Comparison of ENCODE assay signal across 8 cellular contexts in genomic region chr13:40984670-40985366, GRCh38. TPM values are rescaled to one million over a fixed set of nuclear protein-coding genes. Genes with fewer than 3 reads are reported as not detected.
DNase-seq lines count a peak whose midpoint lies in the region; ATAC-seq and TF ChIP-seq lines count a peak whose summit lies in the region.

No MANE protein-coding gene starts in this region.

- DNase-seq in left lung (no peak), aorta (no peak), NCI-H510A treated with DMSO at 0.1 percent for 48 hours (lab: John Stamatoyannopoulos, UW) (no peak), Kasumi-1 (lab: John Stamatoyannopoulos, UW) (no peak)

- peaks cover 29% of the 10 kb centered on the region for H3K36me3 Mint-ChIP-seq in activated T-helper 17 cell treated with anti-CD3 and anti-CD28 coated beads, Interleukin-2, amount 50 U/mL, for 72 hours (ENCODE audit: low read depth)

- intact Hi-C loops in left lung (cut with DNase I), result no loop called here
- intact Hi-C loops in aorta (cut with DNase I), result loop anchor here in 1 of 2 donors (10.0 kb wide), 2 partner anchors 60 to 70 kb away; no protein-coding TSS in a partner anchor

- TF ChIP-seq CTCF in left lung (IDR thresholded peaks at IDR 0.05), result no peak

- H3K4me1 Mint-ChIP-seq in activated T-helper 17 cell treated with anti-CD3 and anti-CD28 coated beads, Interleukin-2, amount 50 U/mL, for 72 hours, result peaks cover 33% of the 10 kb centered on the region

- H3K4me3 ChIP-seq in left lung, result peak overlapping the region in 1 of 2 donors; percentile 16
- peak overlapping the region in 1 of 2 donors; percentile 41 for H3K4me3 ChIP-seq in aorta (ENCODE audit: low read length in 2 of 2)

- H3K36me3 ChIP-seq in left lung, result peaks cover 0 to 7% of the 10 kb centered on the region in 2 donors
- H3K36me3 ChIP-seq in aorta (ENCODE audit: control insufficient read depth in 1 of 2, insufficient read depth in 2 of 2, low read length in 1 of 2), result no peaks in the 10 kb centered on the region

- ATAC-seq in GM19025 (IDR thresholded peaks at IDR 0.05; ENCODE audit: low read depth, unreplicated experiment), result peak; percentile 50
- peak; percentile 44 for ATAC-seq in HG02973 (IDR thresholded peaks at IDR 0.05; ENCODE audit: unreplicated experiment)
- peak; percentile 52 for ATAC-seq in activated T-helper 17 cell treated with anti-CD3 and anti-CD28 coated beads, Interleukin-2, amount 50 U/mL, for 72 hours (replicated peaks)
- ATAC-seq in left lung, result peak; percentile 46
- ATAC-seq in aorta (ENCODE audit: low FRiP score), result peak; percentile 53
- ATAC-seq in HG03039 (IDR thresholded peaks at IDR 0.05; ENCODE audit: unreplicated experiment), result no peak

- peak overlapping the region; percentile 85 for H3K27ac Mint-ChIP-seq in activated T-helper 17 cell treated with anti-CD3 and anti-CD28 coated beads, Interleukin-2, amount 50 U/mL, for 72 hours

- peak overlapping the region; percentile 98 for H3K4me3 Mint-ChIP-seq in activated T-helper 17 cell treated with anti-CD3 and anti-CD28 coated beads, Interleukin-2, amount 50 U/mL, for 72 hours

- no peaks in the 10 kb centered on the region for H3K27me3 Mint-ChIP-seq in activated T-helper 17 cell treated with anti-CD3 and anti-CD28 coated beads, Interleukin-2, amount 50 U/mL, for 72 hours

- no peaks in the 10 kb centered on the region for H3K9me3 ChIP-seq in left lung
- H3K9me3 ChIP-seq in aorta (ENCODE audit: control insufficient read depth, low read length), result no peaks in the 10 kb centered on the region

- peaks cover 21 to 81% of the 10 kb centered on the region in 2 donors for H3K4me1 ChIP-seq in left lung
- H3K4me1 ChIP-seq in aorta (ENCODE audit: control insufficient read depth in 1 of 2, insufficient read depth in 2 of 2, low read length in 2 of 2), result peaks cover 2 to 4% of the 10 kb centered on the region in 2 donors

- no peaks in the 10 kb centered on the region for H3K9me3 Mint-ChIP-seq in activated T-helper 17 cell treated with anti-CD3 and anti-CD28 coated beads, Interleukin-2, amount 50 U/mL, for 72 hours

- H3K27me3 ChIP-seq in left lung (no peaks in the 10 kb centered on the region), aorta (ENCODE audit: control insufficient read depth in 1 of 2, insufficient read depth in 2 of 2, low read length in 1 of 2) (no peaks in the 10 kb centered on the region)

- peak overlapping the region; percentile 86 to 90 for H3K27ac ChIP-seq in left lung
- H3K27ac ChIP-seq in aorta (ENCODE audit: low read depth in 1 of 2, low read length in 2 of 2), result no peak overlapping the region

- WGBS in aorta, 2 donors, result 26 to 27% methylated on average over 3 of the region's 3 CpGs

RNA-seq across cellular contexts. Expression of gene ELF1, which starts 34.3 kb away (rescaled TPM):
- total RNA-seq in activated T-helper 17 cell treated with anti-CD3 and anti-CD28 coated beads, Interleukin-2, amount 50 U/mL, for 72 hours, result 10 to 100 TPM; 76.0 to 80.1 TPM
- 10 to 100 TPM; 58.5 to 84.6 TPM for total RNA-seq in left lung
- 10 to 100 TPM; 71.6 to 77.0 TPM for total RNA-seq in aorta
- polyA plus RNA-seq in aorta, result 10 to 100 TPM; 23.0 to 23.7 TPM

Comparison
In these comparisons a context has a peak if more than half of its experiments do, and no peak if none do; other contexts are left out.
1. H3K27ac ChIP-seq: peak in left lung (2 of 2); none in aorta (0 of 2).